Comparison of ENCODE assay signal across 23 cellular contexts in genomic region chr3:186400677-186401076, GRCh38. TPM values are rescaled to one million over a fixed set of nuclear protein-coding genes. Genes with fewer than 3 reads are reported as not detected.
"Had no signal": no experiment of that assay in that cellular context is flagged by ENCODE, and none has a peak within 500 bp of the region (broad histone marks: within the 10 kb centered on the region; RNA-seq: fewer than 3 reads in every experiment).

No MANE protein-coding gene starts in this region.

- DNase-seq: activated CD4-positive, alpha-beta T cell treated with anti-CD3 and anti-CD28 coated beads for 36 hours; activated CD4-positive, alpha-beta T cell treated with anti-CD3 and anti-CD28 coated beads, Interleukin-2, amount 50 U/mL, for 48 hours; activated naive CD4-positive, alpha-beta T cell treated with Interleukin-2 at 50 U/mL for 16 hours; activated naive CD8-positive, alpha-beta T cell treated with anti-CD3 and anti-CD28 coated beads, Interleukin-2, amount 10 ng/mL, durations not matched to agents 7 days and 5 days; activated T-cell treated with anti-CD3 and anti-CD28 coated beads for 4 hours; anterior cingulate cortex; effector CD4-positive, alpha-beta T cell; heart right ventricle; kidney glomerular epithelial cell; naive thymus-derived CD4-positive, alpha-beta T cell; right cardiac atrium; stimulated activated naive CD8-positive, alpha-beta T cell treated with anti-CD3 and anti-CD28 coated beads, Interleukin-15, amount 100 ng/mL, for 72 hours; upper lobe of left lung had no signal

- H3K27ac ChIP-seq: heart right ventricle, neural progenitor cell, prostate gland, skin epidermis, thoracic aorta, upper lobe of left lung had no signal

- H3K4me3 Mint-ChIP-seq: activated CD4-positive, alpha-beta T cell treated with anti-CD3 and anti-CD28 coated beads for 36 hours; activated naive CD8-positive, alpha-beta T cell treated with anti-CD3 and anti-CD28 coated beads, Interleukin-2, amount 10 ng/mL, durations not matched to agents 7 days and 5 days; memory B cell; naive thymus-derived CD4-positive, alpha-beta T cell; neural progenitor cell; stimulated activated naive CD8-positive, alpha-beta T cell treated with anti-CD3 and anti-CD28 coated beads, Interleukin-15, amount 100 ng/mL, for 72 hours; T-helper 2 cell treated with Interferon-gamma antibody and Interleukin-4, amounts not matched to agents 5 μg/mL and 100 μg/mL, for 36 hours; WTC11 had no signal

- H3K4me1 Mint-ChIP-seq: activated naive CD8-positive, alpha-beta T cell treated with anti-CD3 and anti-CD28 coated beads, Interleukin-2, amount 10 ng/mL, durations not matched to agents 7 days and 5 days; memory B cell; naive thymus-derived CD4-positive, alpha-beta T cell; stimulated activated naive CD8-positive, alpha-beta T cell treated with anti-CD3 and anti-CD28 coated beads, Interleukin-15, amount 100 ng/mL, for 72 hours; WTC11 had no signal

- H3K4me3 ChIP-seq: heart right ventricle, neural progenitor cell, prostate gland, skin epidermis, thoracic aorta, upper lobe of left lung had no signal

- H3K27ac Mint-ChIP-seq: activated CD4-positive, alpha-beta T cell treated with anti-CD3 and anti-CD28 coated beads for 36 hours; activated naive CD8-positive, alpha-beta T cell treated with anti-CD3 and anti-CD28 coated beads, Interleukin-2, amount 10 ng/mL, durations not matched to agents 7 days and 5 days; activated T-helper 2 cell treated with anti-CD3 and anti-CD28 coated beads, Interferon-gamma antibody, Interleukin-2, Interleukin-4, amounts not matched to agents 10 μg/mL and 5 μg/mL and 100 μg/mL, durations not matched to agents 14 hours and 24 hours and 36 hours; memory B cell; naive thymus-derived CD4-positive, alpha-beta T cell; neural progenitor cell; stimulated activated naive CD8-positive, alpha-beta T cell treated with anti-CD3 and anti-CD28 coated beads, Interleukin-15, amount 100 ng/mL, for 72 hours; T-helper 2 cell treated with Interferon-gamma antibody and Interleukin-4, amounts not matched to agents 5 μg/mL and 100 μg/mL, for 36 hours; WTC11 had no signal

- H3K36me3 Mint-ChIP-seq: activated naive CD8-positive, alpha-beta T cell treated with anti-CD3 and anti-CD28 coated beads, Interleukin-2, amount 10 ng/mL, durations not matched to agents 7 days and 5 days; naive thymus-derived CD4-positive, alpha-beta T cell; neural progenitor cell; WTC11 had no signal

- ATAC-seq: activated CD4-positive, alpha-beta T cell treated with anti-CD3 and anti-CD28 coated beads for 36 hours; esophagus mucosa; heart right ventricle; naive thymus-derived CD4-positive, alpha-beta T cell; right cardiac atrium; stimulated activated naive CD8-positive, alpha-beta T cell treated with anti-CD3 and anti-CD28 coated beads, Interleukin-15, amount 100 ng/mL, for 72 hours; WTC11 had no signal

- H3K9me3 Mint-ChIP-seq: activated naive CD8-positive, alpha-beta T cell treated with anti-CD3 and anti-CD28 coated beads, Interleukin-2, amount 10 ng/mL, durations not matched to agents 7 days and 5 days; activated T-helper 2 cell treated with anti-CD3 and anti-CD28 coated beads, Interferon-gamma antibody, Interleukin-2, Interleukin-4, amounts not matched to agents 10 μg/mL and 5 μg/mL and 100 μg/mL, durations not matched to agents 14 hours and 24 hours and 36 hours; neural progenitor cell; T-helper 2 cell treated with Interferon-gamma antibody and Interleukin-4, amounts not matched to agents 5 μg/mL and 100 μg/mL, for 36 hours; WTC11 had no signal

RNA-seq across cellular contexts. Expression of gene DGKG, which starts 38.6 kb away (rescaled TPM):
- total RNA-seq: osteocyte had no signal
